ENCODE assay signal across 11 cellular contexts in genomic region chr6:83199865-83200230, GRCh38. TPM values are rescaled to one million over a fixed set of nuclear protein-coding genes. Genes with fewer than 3 reads are reported as not detected.
DNase-seq lines count a peak whose midpoint lies in the region; TF ChIP-seq lines count a peak whose summit lies in the region.
"Had no signal": no experiment of that assay in that cellular context is flagged by ENCODE, and none has a peak within 500 bp of the region (broad histone marks: within the 10 kb centered on the region; RNA-seq: fewer than 3 reads in every experiment).

No MANE protein-coding gene starts in this region.

- no peak overlapping the region for H3K4me3 Mint-ChIP-seq in activated naive CD4-positive, alpha-beta T cell treated with anti-CD3 and anti-CD28 coated beads for 36 hours
- H3K4me3 Mint-ChIP-seq: dendritic cell treated with granulocyte-macrophage colony-stimulating factor and Interleukin-4, amounts not matched to agents 40 ng/mL and 50 ng/mL, for 4 days had no signal

- H3K9me3 Mint-ChIP-seq in activated naive CD4-positive, alpha-beta T cell treated with anti-CD3 and anti-CD28 coated beads for 36 hours, result no peaks in the 10 kb centered on the region
- H3K9me3 Mint-ChIP-seq: dendritic cell treated with granulocyte-macrophage colony-stimulating factor and Interleukin-4, amounts not matched to agents 40 ng/mL and 50 ng/mL, for 4 days had no signal

- no peak overlapping the region for H3K4me3 ChIP-seq in HFF-Myc (replicated peaks; ENCODE audit: low read depth, low read length)

- no peak for TF ChIP-seq CTCF in 22Rv1 (IDR thresholded peaks at IDR 0.05)
- TF ChIP-seq CTCF in HFF-Myc (IDR thresholded peaks at IDR 0.05; ENCODE audit: low read depth, low read length, missing control alignments), result no peak

- H3K27ac ChIP-seq in 22Rv1, result peak overlapping the region; percentile 26

- CTCF ChIA-PET in activated naive CD4-positive, alpha-beta T cell treated with anti-CD3 and anti-CD28 coated beads for 36 hours (lab: Charles Lee), result interaction anchor here (0.8 kb wide), 1 partner anchor 11 kb away, joined by 3 read pairs; no protein-coding TSS in a partner anchor

- peaks cover 6% of the 10 kb centered on the region for H3K4me1 Mint-ChIP-seq in activated naive CD4-positive, alpha-beta T cell treated with anti-CD3 and anti-CD28 coated beads for 36 hours (ENCODE audit: low read depth)

- no peak overlapping the region for H3K27ac Mint-ChIP-seq in activated naive CD4-positive, alpha-beta T cell treated with anti-CD3 and anti-CD28 coated beads for 36 hours
- H3K27ac Mint-ChIP-seq: dendritic cell treated with granulocyte-macrophage colony-stimulating factor and Interleukin-4, amounts not matched to agents 40 ng/mL and 50 ng/mL, for 4 days had no signal

- DNase-seq in HFF-Myc (ENCODE audit: extremely low read depth, low read depth), result peak; percentile 31
- peak; percentile 63 for DNase-seq in amniotic stem cell (lab: John Stamatoyannopoulos, UW)
- DNase-seq in iris pigment epithelial cell (ENCODE audit: low read depth), result peak; percentile 93
- no peak for DNase-seq in NOMO-1 treated with dmso at 0.1 percent for 144 hours (lab: John Stamatoyannopoulos, UW; ENCODE audit: unreplicated experiment)
- no peak for DNase-seq in T-helper 2 cell
- DNase-seq in activated naive CD4-positive, alpha-beta T cell treated with anti-CD3 and anti-CD28 coated beads for 36 hours, result no peak
- no peak for DNase-seq in stimulated activated CD4-positive, alpha-beta T cell treated with anti-CD3 and anti-CD28 coated beads, Interleukin-4, amount 100 ng/mL, for 1 hour
- DNase-seq: hippocampal formation, NCI-H446 treated with DMSO at 0.1 percent for 48 hours had no signal

- peaks cover 13% of the 10 kb centered on the region for H3K36me3 Mint-ChIP-seq in activated naive CD4-positive, alpha-beta T cell treated with anti-CD3 and anti-CD28 coated beads for 36 hours (ENCODE audit: low read depth)

- no peaks in the 10 kb centered on the region for H3K27me3 Mint-ChIP-seq in activated naive CD4-positive, alpha-beta T cell treated with anti-CD3 and anti-CD28 coated beads for 36 hours (ENCODE audit: low read depth)
- H3K27me3 Mint-ChIP-seq: dendritic cell treated with granulocyte-macrophage colony-stimulating factor and Interleukin-4, amounts not matched to agents 40 ng/mL and 50 ng/mL, for 4 days had no signal

- intact Hi-C loops in activated naive CD4-positive, alpha-beta T cell treated with anti-CD3 and anti-CD28 coated beads for 36 hours (cut with micrococcal nuclease), result no loop called here

RNA-seq across cellular contexts. Expression of gene RWDD2A, which starts 6.7 kb away (rescaled TPM):
- total RNA-seq in activated naive CD4-positive, alpha-beta T cell treated with anti-CD3 and anti-CD28 coated beads for 36 hours, result 1 to 10 TPM; 1.4 TPM

RNA-seq across cellular contexts. Expression of gene PGM3, which starts 6.8 kb away (rescaled TPM):
- total RNA-seq in activated naive CD4-positive, alpha-beta T cell treated with anti-CD3 and anti-CD28 coated beads for 36 hours, result 10 to 100 TPM; 17.0 to 19.8 TPM

Comparison
In these comparisons a context has a peak if more than half of its experiments do, and no peak if none do; other contexts are left out.
1. DNase-seq: peak in HFF-Myc (single experiment), amniotic stem cell (single experiment) and iris pigment epithelial cell (single experiment); none in NOMO-1 treated with dmso at 0.1 percent for 144 hours (single experiment), T-helper 2 cell (0 of 5), activated naive CD4-positive, alpha-beta T cell treated with anti-CD3 and anti-CD28 coated beads for 36 hours (single experiment) and stimulated activated CD4-positive, alpha-beta T cell treated with anti-CD3 and anti-CD28 coated beads, Interleukin-4, amount 100 ng/mL, for 1 hour (single experiment).